In genomic region chr7:16061630-16062029, GRCh38 we compare ENCODE assay signal across 2 cellular contexts.
TF ChIP-seq lines count a peak whose summit lies in the region.

No MANE protein-coding gene starts in this region.

TF ChIP-seq in IMR-90, 13 proteins besides CTCF, POLR2A, EP300 and RAD21:
- TF ChIP-seq CEBPB (IDR thresholded peaks at IDR 0.05; ENCODE audit: low read depth, low read length) (no peak), BHLHE40 (IDR thresholded peaks at IDR 0.05; ENCODE audit: low read depth, low read length) (no peak), MAFK (IDR thresholded peaks at IDR 0.05; ENCODE audit: low read depth, low read length) (no peak), MAZ (IDR thresholded peaks at IDR 0.05; ENCODE audit: borderline replicate concordance, low read depth, low read length) (no peak), SMC3 (IDR thresholded peaks at IDR 0.05; ENCODE audit: low read depth, low read length) (no peak), MXI1 (IDR thresholded peaks at IDR 0.05; ENCODE audit: borderline replicate concordance, low read depth, low read length) (no peak), RCOR1 (IDR thresholded peaks at IDR 0.05; ENCODE audit: insufficient replicate concordance, low read length) (no peak), RFX5 (IDR thresholded peaks at IDR 0.05; ENCODE audit: low read depth, low read length) (no peak), ELK1 (IDR thresholded peaks at IDR 0.05; ENCODE audit: borderline replicate concordance, low read depth, low read length) (no peak), CHD1 (IDR thresholded peaks at IDR 0.05; ENCODE audit: low read depth, low read length) (no peak), FOS (IDR thresholded peaks at IDR 0.05; ENCODE audit: low read depth, low read length) (no peak), NFE2L2 (IDR thresholded peaks at IDR 0.05; ENCODE audit: low read depth, low read length) (no peak), USF2 (IDR thresholded peaks at IDR 0.05; ENCODE audit: low read depth, low read length) (no peak)

TF ChIP-seq in WTC11, 78 proteins besides CTCF, POLR2A, EP300 and RAD21:
- TF ChIP-seq ZNF138 (CRISPR knock-in tag; conservative IDR thresholded peaks at IDR 0.05) (no peak), ZNF425 (CRISPR knock-in tag; conservative IDR thresholded peaks at IDR 0.05) (no peak), CREB1 (CRISPR knock-in tag; IDR thresholded peaks at IDR 0.05) (no peak), CBFB (CRISPR knock-in tag; IDR thresholded peaks at IDR 0.05; ENCODE audit: low read depth) (no peak), E2F1 (CRISPR knock-in tag; IDR thresholded peaks at IDR 0.05) (no peak), ATF1 (CRISPR knock-in tag; IDR thresholded peaks at IDR 0.05) (no peak), MAX (CRISPR knock-in tag; IDR thresholded peaks at IDR 0.05) (no peak), ZNF317 (CRISPR knock-in tag; IDR thresholded peaks at IDR 0.05; ENCODE audit: borderline replicate concordance, low read depth) (no peak), PRDM15 (CRISPR knock-in tag; IDR thresholded peaks at IDR 0.05) (no peak), TEAD1 (CRISPR knock-in tag; IDR thresholded peaks at IDR 0.05) (no peak), ZNF532 (CRISPR knock-in tag; IDR thresholded peaks at IDR 0.05; ENCODE audit: borderline replicate concordance) (no peak), PREB (CRISPR knock-in tag; IDR thresholded peaks at IDR 0.05; ENCODE audit: borderline replicate concordance) (no peak), E2F5 (CRISPR knock-in tag; IDR thresholded peaks at IDR 0.05) (no peak), NR2C2 (CRISPR knock-in tag; IDR thresholded peaks at IDR 0.05) (no peak), SP1 (CRISPR knock-in tag; conservative IDR thresholded peaks at IDR 0.05) (no peak), RELA (CRISPR knock-in tag; IDR thresholded peaks at IDR 0.05; ENCODE audit: borderline replicate concordance) (no peak)
